13 cellular contexts compared by ENCODE assay signal in the genomic region with DNA sequence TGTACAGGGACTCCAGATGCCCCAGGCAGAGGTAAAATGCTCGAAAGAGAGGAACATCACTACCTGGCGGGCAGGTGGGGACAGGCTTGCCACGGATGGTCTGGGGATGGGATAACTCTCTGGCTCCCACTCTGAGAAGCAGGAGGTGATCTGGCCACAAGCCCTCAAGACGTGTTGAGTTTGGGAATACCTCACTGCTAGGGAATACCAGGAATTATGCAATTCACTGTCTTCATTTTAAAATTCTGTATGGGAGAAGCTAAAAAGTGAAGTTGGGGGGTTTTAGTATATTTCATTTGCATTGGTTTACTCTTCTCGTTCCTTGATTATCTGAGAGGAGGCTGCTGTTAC.
"Had no signal": no experiment of that assay in that cellular context is flagged by ENCODE, and none has a peak within 500 bp of the region (broad histone marks: within the 10 kb centered on the region; RNA-seq: fewer than 3 reads in every experiment).

No MANE protein-coding gene starts in this region.

- H3K9me3 ChIP-seq: esophagus muscularis mucosa, thyroid gland, uterus had no signal

- ATAC-seq: left lung had no signal

- H3K4me3 ChIP-seq: dorsolateral prefrontal cortex, esophagus muscularis mucosa, left lung, thyroid gland, uterus had no signal

- H3K4me1 ChIP-seq: esophagus muscularis mucosa, left lung, thyroid gland, uterus had no signal

- DNase-seq: activated CD4-positive, alpha-beta T cell treated with anti-CD3 and anti-CD28 coated beads, Interleukin-2, amount 50 U/mL, for 4 hours; activated T-cell treated with anti-CD3 and anti-CD28 coated beads, Interleukin-2, amount 50 U/mL, for 1 hour; dorsolateral prefrontal cortex; head of caudate nucleus; left lung; nephron progenitor cell; stimulated activated CD4-positive, alpha-beta T cell treated with anti-CD3 and anti-CD28 coated beads, Interleukin-4, amount 100 ng/mL, for 1 hour; T-helper 2 cell; thyroid gland; uterus had no signal

- H3K36me3 ChIP-seq: esophagus muscularis mucosa, left lung, thyroid gland, uterus had no signal

- H3K9me3 Mint-ChIP-seq: activated naive CD4-positive, alpha-beta T cell treated with anti-CD3 and anti-CD28 coated beads, Interleukin-2, amount 50 U/mL, for 24 hours had no signal

- H3K4me3 Mint-ChIP-seq: activated naive CD4-positive, alpha-beta T cell treated with anti-CD3 and anti-CD28 coated beads, Interleukin-2, amount 50 U/mL, for 24 hours; memory B cell; nephron progenitor cell had no signal

- H3K36me3 Mint-ChIP-seq: activated naive CD4-positive, alpha-beta T cell treated with anti-CD3 and anti-CD28 coated beads, Interleukin-2, amount 50 U/mL, for 24 hours; memory B cell had no signal

- H3K27me3 ChIP-seq: dorsolateral prefrontal cortex, esophagus muscularis mucosa, left lung, thyroid gland, uterus had no signal

- H3K27ac Mint-ChIP-seq: activated naive CD4-positive, alpha-beta T cell treated with anti-CD3 and anti-CD28 coated beads, Interleukin-2, amount 50 U/mL, for 24 hours; memory B cell had no signal

- H3K27ac ChIP-seq: dorsolateral prefrontal cortex, esophagus muscularis mucosa, left lung, thyroid gland, uterus had no signal
